In the genomic region with DNA sequence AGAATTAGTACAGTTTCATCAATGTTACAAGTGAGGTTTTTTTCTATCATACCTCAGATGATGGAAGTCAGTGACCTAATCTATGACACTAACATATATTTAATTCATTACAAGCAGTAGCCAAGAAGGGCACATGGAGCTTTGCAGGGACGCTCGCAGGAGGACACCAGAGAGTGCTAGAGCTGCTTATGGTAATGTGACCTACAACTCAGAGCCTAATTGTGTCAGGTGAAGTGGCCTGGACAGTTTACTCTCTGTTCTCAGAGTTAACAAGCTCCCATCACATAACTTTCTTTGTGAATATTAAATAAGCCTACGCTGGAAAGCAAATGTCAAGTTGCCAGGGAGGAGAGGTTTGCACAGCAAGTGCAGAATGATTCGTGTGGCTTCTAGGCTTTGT, we compare ENCODE assay signal across 31 cellular contexts. TPM values are rescaled to one million over a fixed set of nuclear protein-coding genes. Genes with fewer than 3 reads are reported as not detected.
"Had no signal": no experiment of that assay in that cellular context is flagged by ENCODE, and none has a peak within 500 bp of the region (broad histone marks: within the 10 kb centered on the region; RNA-seq: fewer than 3 reads in every experiment).

No MANE protein-coding gene starts in this region.

- H3K27ac ChIP-seq: adrenal gland, body of pancreas, colonic mucosa, epithelial cell of prostate, WERI-Rb-1 had no signal

- H3K27ac Mint-ChIP-seq: activated B cell treated with CpG ODN at 0.5 μM for 24 hours; activated CD8-positive, alpha-beta T cell treated with anti-CD3 and anti-CD28 coated beads for 36 hours; activated naive CD4-positive, alpha-beta T cell treated with anti-CD3 and anti-CD28 coated beads, Interleukin-2, amount 50 U/mL, for 24 hours; activated naive CD8-positive, alpha-beta T cell treated with anti-CD3 and anti-CD28 coated beads for 36 hours; activated naive CD8-positive, alpha-beta T cell treated with anti-CD3 and anti-CD28 coated beads, Interleukin-2, amount 50 U/mL, for 24 hours; activated T-helper 17 cell treated with anti-CD3 and anti-CD28 coated beads, Interleukin-2, amount 50 U/mL, for 72 hours; T-helper 17 cell; T-helper 2 cell treated with Interferon-gamma antibody and Interleukin-4, amounts not matched to agents 5 μg/mL and 100 μg/mL, for 36 hours had no signal

- DNase-seq: activated B cell treated with CpG ODN at 0.5 μM for 24 hours; activated CD4-positive, alpha-beta T cell treated with anti-CD3 and anti-CD28 coated beads for 48 hours; activated CD4-positive, alpha-beta T cell treated with anti-CD3 and anti-CD28 coated beads, Interleukin-2, amount 50 U/mL, for 1 hour; activated CD4-positive, alpha-beta T cell treated with anti-CD3 and anti-CD28 coated beads, Interleukin-2, amount 50 U/mL, for 48 hours; activated CD8-positive, alpha-beta memory T cell treated with anti-CD3 and anti-CD28 coated beads for 24 hours; activated CD8-positive, alpha-beta T cell treated with anti-CD3 and anti-CD28 coated beads for 36 hours; activated effector memory CD4-positive, alpha-beta T cell treated with Interleukin-2 at 50 U/mL for 16 hours; activated gamma-delta T cell treated with Interleukin-2 at 50 U/mL for 16 hours; activated naive CD4-positive, alpha-beta T cell treated with Interleukin-2 at 50 U/mL for 16 hours; activated naive CD8-positive, alpha-beta T cell treated with anti-CD3 and anti-CD28 coated beads for 36 hours; activated naive CD8-positive, alpha-beta T cell treated with anti-CD3 and anti-CD28 coated beads, Interleukin-2, amount 50 U/mL, for 24 hours; activated T-cell treated with anti-CD3 and anti-CD28 coated beads, Interleukin-2, amount 50 U/mL, for 4 hours; adrenal gland; amygdala; aorta; body of pancreas; central memory CD4-positive, alpha-beta T cell; cerebellar nuclear complex; colonic mucosa; effector CD8-positive, alpha-beta T cell; foreskin fibroblast; T-helper 1 cell; T-helper 17 cell; T1000; WERI-Rb-1 had no signal

- H3K4me3 ChIP-seq: adrenal gland, body of pancreas, colonic mucosa had no signal

- H3K36me3 Mint-ChIP-seq: activated naive CD4-positive, alpha-beta T cell treated with anti-CD3 and anti-CD28 coated beads, Interleukin-2, amount 50 U/mL, for 24 hours; activated naive CD8-positive, alpha-beta T cell treated with anti-CD3 and anti-CD28 coated beads for 36 hours had no signal

- H3K4me1 Mint-ChIP-seq: activated B cell treated with CpG ODN at 0.5 μM for 24 hours; activated naive CD4-positive, alpha-beta T cell treated with anti-CD3 and anti-CD28 coated beads, Interleukin-2, amount 50 U/mL, for 24 hours; activated naive CD8-positive, alpha-beta T cell treated with anti-CD3 and anti-CD28 coated beads for 36 hours; activated naive CD8-positive, alpha-beta T cell treated with anti-CD3 and anti-CD28 coated beads, Interleukin-2, amount 50 U/mL, for 24 hours; activated T-helper 17 cell treated with anti-CD3 and anti-CD28 coated beads, Interleukin-2, amount 50 U/mL, for 72 hours; T-helper 17 cell had no signal

- H3K4me1 ChIP-seq: body of pancreas, colonic mucosa had no signal

- H3K36me3 ChIP-seq: colonic mucosa, WERI-Rb-1 had no signal

- H3K9me3 Mint-ChIP-seq: activated B cell treated with CpG ODN at 0.5 μM for 24 hours; activated CD8-positive, alpha-beta T cell treated with anti-CD3 and anti-CD28 coated beads for 36 hours; activated naive CD4-positive, alpha-beta T cell treated with anti-CD3 and anti-CD28 coated beads, Interleukin-2, amount 50 U/mL, for 24 hours; activated naive CD8-positive, alpha-beta T cell treated with anti-CD3 and anti-CD28 coated beads for 36 hours; activated naive CD8-positive, alpha-beta T cell treated with anti-CD3 and anti-CD28 coated beads, Interleukin-2, amount 50 U/mL, for 24 hours; activated T-cell treated with anti-CD3 and anti-CD28 coated beads, Interleukin-2, amount 50 U/mL, for 4 hours; activated T-helper 17 cell treated with anti-CD3 and anti-CD28 coated beads, Interleukin-2, amount 50 U/mL, for 72 hours; T-helper 2 cell treated with Interferon-gamma antibody and Interleukin-4, amounts not matched to agents 5 μg/mL and 100 μg/mL, for 36 hours had no signal

- H3K27me3 ChIP-seq: adrenal gland, body of pancreas, colonic mucosa had no signal

- H3K27me3 Mint-ChIP-seq: activated CD8-positive, alpha-beta T cell treated with anti-CD3 and anti-CD28 coated beads for 36 hours; activated naive CD4-positive, alpha-beta T cell treated with anti-CD3 and anti-CD28 coated beads, Interleukin-2, amount 50 U/mL, for 24 hours; activated naive CD8-positive, alpha-beta T cell treated with anti-CD3 and anti-CD28 coated beads for 36 hours; activated naive CD8-positive, alpha-beta T cell treated with anti-CD3 and anti-CD28 coated beads, Interleukin-2, amount 50 U/mL, for 24 hours; activated T-helper 17 cell treated with anti-CD3 and anti-CD28 coated beads, Interleukin-2, amount 50 U/mL, for 72 hours; T-helper 17 cell had no signal

- ATAC-seq: activated CD4-positive, CD25-positive, alpha-beta regulatory T cell treated with anti-CD3 and anti-CD28 coated beads, Interleukin-2, amount 50 U/mL, for 24 hours; activated CD8-positive, alpha-beta T cell treated with anti-CD3 and anti-CD28 coated beads for 36 hours; activated naive CD8-positive, alpha-beta T cell treated with anti-CD3 and anti-CD28 coated beads, Interleukin-2, amount 50 U/mL, for 24 hours; activated T-cell treated with anti-CD3 and anti-CD28 coated beads, Interleukin-2, amount 50 U/mL, for 4 hours; activated T-helper 17 cell treated with anti-CD3 and anti-CD28 coated beads, Interleukin-2, amount 50 U/mL, for 72 hours; body of pancreas; T-helper 17 cell had no signal

- H3K9me3 ChIP-seq: adrenal gland, body of pancreas, colonic mucosa had no signal

- H3K4me3 Mint-ChIP-seq: activated B cell treated with CpG ODN at 0.5 μM for 24 hours; activated CD8-positive, alpha-beta T cell treated with anti-CD3 and anti-CD28 coated beads for 36 hours; activated naive CD4-positive, alpha-beta T cell treated with anti-CD3 and anti-CD28 coated beads, Interleukin-2, amount 50 U/mL, for 24 hours; activated naive CD8-positive, alpha-beta T cell treated with anti-CD3 and anti-CD28 coated beads for 36 hours; activated naive CD8-positive, alpha-beta T cell treated with anti-CD3 and anti-CD28 coated beads, Interleukin-2, amount 50 U/mL, for 24 hours; activated T-cell treated with anti-CD3 and anti-CD28 coated beads, Interleukin-2, amount 50 U/mL, for 4 hours; activated T-helper 17 cell treated with anti-CD3 and anti-CD28 coated beads, Interleukin-2, amount 50 U/mL, for 72 hours; T-helper 17 cell; T-helper 2 cell treated with Interferon-gamma antibody and Interleukin-4, amounts not matched to agents 5 μg/mL and 100 μg/mL, for 36 hours had no signal

RNA-seq across cellular contexts. Expression of gene AS3MT, which starts 37.2 kb away (rescaled TPM):
- total RNA-seq: endothelial cell of umbilical vein had no signal
